Comparison of ENCODE assay signal across 16 cellular contexts in genomic region chr18:48917579-48918101, GRCh38. TPM values are rescaled to one million over a fixed set of nuclear protein-coding genes. Genes with fewer than 3 reads are reported as not detected.
A peak's percentile ranks its signal among the peaks of the same experiment; 100 is the strongest.
DNase-seq lines count a peak whose midpoint lies in the region; ATAC-seq and TF ChIP-seq lines count a peak whose summit lies in the region.
"Had no signal": no experiment of that assay in that cellular context is flagged by ENCODE, and none has a peak within 500 bp of the region (broad histone marks: within the 10 kb centered on the region; RNA-seq: fewer than 3 reads in every experiment).

No MANE protein-coding gene starts in this region.

- CTCF ChIA-PET in SK-N-SH (lab: Yijun Ruan, JAX), result interaction anchor here (0.6 to 2.1 kb wide), 3 partner anchors 14 to 203 kb away, joined by 3 to 4 read pairs (median 3); no protein-coding TSS in a partner anchor

- H3K36me3 ChIP-seq in SK-N-SH (replicated peaks in 1 of 2; ENCODE audit: control insufficient read depth in 1 of 2, insufficient read depth in 2 of 2, low read length in 1 of 2) (peaks cover 26% of the 10 kb centered on the region in 2 experiments), trophoblast cell (ENCODE audit: control insufficient read depth in 1 of 2, insufficient read depth in 2 of 2, low read length in 2 of 2) (peaks cover 29 to 33% of the 10 kb centered on the region in 2 experiments)

- H3K79me1 ChIP-seq in trophoblast cell (ENCODE audit: low read length), result peaks cover 6% of the 10 kb centered on the region

- peaks cover 63% of the 10 kb centered on the region for H3F3A ChIP-seq in SK-N-SH (replicated peaks; ENCODE audit: insufficient read depth)

- H3K27me3 ChIP-seq in SK-N-SH (ENCODE audit: insufficient read depth) (no peaks in the 10 kb centered on the region), trophoblast cell (ENCODE audit: insufficient read depth, low read length) (no peaks in the 10 kb centered on the region)
- H3K27me3 ChIP-seq: esophagus squamous epithelium, thyroid gland had no signal

- H2AFZ ChIP-seq in SK-N-SH (ENCODE audit: low read depth), result no peak overlapping the region
- no peak overlapping the region for H2AFZ ChIP-seq in trophoblast cell (ENCODE audit: insufficient read depth, low read length, poor library complexity)
- H2AFZ ChIP-seq: parathyroid adenoma had no signal

- peak overlapping the region in 1 of 2 experiments; percentile 23; a peak in 1 of 4 replicates for H3K27ac ChIP-seq in SK-N-SH (ENCODE audit: low read depth in 2 of 2, low read length in 1 of 2)
- no peak overlapping the region for H3K27ac ChIP-seq in trophoblast cell (ENCODE audit: low read depth, low read length)
- H3K27ac ChIP-seq: esophagus squamous epithelium, parathyroid adenoma, thyroid gland had no signal

- H3K36me3 Mint-ChIP-seq in dendritic cell treated with granulocyte-macrophage colony-stimulating factor and Interleukin-4, amounts not matched to agents 40 ng/mL and 50 ng/mL, for 4 days (ENCODE audit: low read depth), result peaks cover 32% of the 10 kb centered on the region

- H4K8ac ChIP-seq in trophoblast cell (ENCODE audit: low read depth, low read length), result no peak overlapping the region

- H3K9me3 Mint-ChIP-seq in dendritic cell treated with granulocyte-macrophage colony-stimulating factor and Interleukin-4, amounts not matched to agents 40 ng/mL and 50 ng/mL, for 4 days, result no peaks in the 10 kb centered on the region

- peak overlapping the region; percentile 59 for H3K18ac ChIP-seq in trophoblast cell (ENCODE audit: low read length)

- peaks cover 36% of the 10 kb centered on the region for H4K20me1 ChIP-seq in SK-N-SH (ENCODE audit: insufficient read depth)

- peak overlapping the region; percentile 80 for H2AK5ac ChIP-seq in trophoblast cell (ENCODE audit: low read length)

- peaks cover 89% of the 10 kb centered on the region for H3K4me1 Mint-ChIP-seq in dendritic cell treated with granulocyte-macrophage colony-stimulating factor and Interleukin-4, amounts not matched to agents 40 ng/mL and 50 ng/mL, for 4 days (ENCODE audit: low read depth)

- peaks cover 19 to 25% of the 10 kb centered on the region in 2 experiments; a peak in 3 of 4 replicates for H3K4me1 ChIP-seq in SK-N-SH (ENCODE audit: control insufficient read depth in 1 of 2, insufficient read depth in 2 of 2, low read depth in 1 of 2, low read length in 1 of 2)
- H3K4me1 ChIP-seq in trophoblast cell (ENCODE audit: control insufficient read depth in 1 of 2, insufficient read depth in 2 of 2, low read length in 2 of 2), result peaks cover 10 to 21% of the 10 kb centered on the region in 2 experiments

- 95% methylated on average over 11 of the region's 14 CpGs for WGBS in SK-N-SH (ENCODE audit: low lambda C conversion rate)
- no CpG with 5 or more reads among the region's 14 CpGs for WGBS in trophoblast cell (ENCODE audit: extremely low coverage, insufficient coverage, insufficient read length)

- peaks cover 48% of the 10 kb centered on the region for H3K79me2 ChIP-seq in SK-N-SH (ENCODE audit: insufficient read depth)
- no peaks in the 10 kb centered on the region for H3K79me2 ChIP-seq in trophoblast cell (ENCODE audit: control insufficient read depth, insufficient read depth, low read length, poor library complexity)
- H3K79me2 ChIP-seq: parathyroid adenoma had no signal

- H3K4me2 ChIP-seq in SK-N-SH, result no peak overlapping the region
- no peak overlapping the region for H3K4me2 ChIP-seq in trophoblast cell (ENCODE audit: low read length)

- TF ChIP-seq POLR2A in NB4 (IDR thresholded peaks at IDR 0.05; ENCODE audit: extremely low read depth, insufficient read length), result no peak

- H3K27me3 Mint-ChIP-seq in dendritic cell treated with granulocyte-macrophage colony-stimulating factor and Interleukin-4, amounts not matched to agents 40 ng/mL and 50 ng/mL, for 4 days, result peaks cover 4% of the 10 kb centered on the region

- H3K27ac Mint-ChIP-seq in dendritic cell treated with granulocyte-macrophage colony-stimulating factor and Interleukin-4, amounts not matched to agents 40 ng/mL and 50 ng/mL, for 4 days, result peak overlapping the region; percentile 79

- H3K9ac ChIP-seq in SK-N-SH, result no peak overlapping the region
- no peak overlapping the region for H3K9ac ChIP-seq in trophoblast cell (ENCODE audit: low read length)
- H3K9ac ChIP-seq: parathyroid adenoma had no signal

- no peak overlapping the region for H2BK12ac ChIP-seq in trophoblast cell (ENCODE audit: low read length)

- no peak overlapping the region for H3K4me3 ChIP-seq in SK-N-SH (ENCODE audit: low read depth in 2 of 2, low read length in 1 of 2)
- no peak overlapping the region for H3K4me3 ChIP-seq in NB4 (ENCODE audit: low read depth, low read length)
- no peak overlapping the region for H3K4me3 ChIP-seq in trophoblast cell (ENCODE audit: low read depth, low read length)
- H3K4me3 ChIP-seq: esophagus squamous epithelium, thyroid gland had no signal

- POLR2A ChIA-PET in SK-N-SH (lab: Yijun Ruan, JAX), result no interaction called here

- DNase-seq in SK-N-SH, result no peak
- DNase-seq in NB4 (ENCODE audit: low read depth), result peak; percentile 44
- no peak for DNase-seq in trophoblast cell
- DNase-seq in NCI-H1417 treated with DMSO at 0.1 percent for 48 hours (lab: John Stamatoyannopoulos, UW), result no peak
- no peak for DNase-seq in effector CD8-positive, alpha-beta T cell (lab: John Stamatoyannopoulos, UW)
- DNase-seq: activated CD8-positive, alpha-beta memory T cell treated with anti-CD3 and anti-CD28 coated beads for 24 hours; activated naive CD4-positive, alpha-beta T cell treated with anti-CD3 and anti-CD28 coated beads, Interleukin-2, amount 50 U/mL, for 16 hours; Calu3; esophagus squamous epithelium; NCI-H1048; NCI-H446; thyroid gland had no signal

- intact Hi-C loops in dendritic cell treated with granulocyte-macrophage colony-stimulating factor and Interleukin-4, amounts not matched to agents 40 ng/mL and 50 ng/mL, for 4 days (cut with micrococcal nuclease), result no loop called here

- H4K91ac ChIP-seq in trophoblast cell (ENCODE audit: low read depth, low read length), result peak overlapping the region; percentile 15

- TF ChIP-seq RAD21 in SK-N-SH (IDR thresholded peaks at IDR 0.05; ENCODE audit: low read length), result no peak

- H3K9me2 ChIP-seq in SK-N-SH, result no peaks in the 10 kb centered on the region

- TF ChIP-seq CTCF in SK-N-SH (IDR thresholded peaks at IDR 0.05) (no peak), NB4 (IDR thresholded peaks at IDR 0.05; ENCODE audit: low read depth, low read length) (no peak)

- no peaks in the 10 kb centered on the region for H3K9me3 ChIP-seq in SK-N-SH
- peaks cover 2% of the 10 kb centered on the region for H3K9me3 ChIP-seq in trophoblast cell (ENCODE audit: insufficient read depth, low read depth, low read length)
- H3K9me3 ChIP-seq: esophagus squamous epithelium, thyroid gland had no signal

- no peak overlapping the region for H2BK5ac ChIP-seq in trophoblast cell (ENCODE audit: low read depth, low read length, poor library complexity)

- no peak overlapping the region for H3K14ac ChIP-seq in trophoblast cell (ENCODE audit: low read length)

- H2BK120ac ChIP-seq in trophoblast cell (ENCODE audit: insufficient read depth, low read length, poor library complexity), result no peak overlapping the region

- no peak overlapping the region for H4K12ac ChIP-seq in trophoblast cell (ENCODE audit: low read depth, low read length)

- ATAC-seq in SK-N-SH treated with all-trans-retinoic acid at 6 μM for 48 hours (peak; percentile 9), HG03175 (IDR thresholded peaks at IDR 0.05; ENCODE audit: unreplicated experiment) (no peak)

- TF ChIP-seq EP300 in SK-N-SH (IDR thresholded peaks at IDR 0.05; ENCODE audit: borderline replicate concordance in 1 of 2, low read depth in 1 of 2, low read length in 1 of 2), result no peak

- H3K4ac ChIP-seq in trophoblast cell (ENCODE audit: low read depth, low read length), result no peak overlapping the region

- H3K23ac ChIP-seq in trophoblast cell (ENCODE audit: low read length), result no peak overlapping the region

- H3K4me3 Mint-ChIP-seq in dendritic cell treated with granulocyte-macrophage colony-stimulating factor and Interleukin-4, amounts not matched to agents 40 ng/mL and 50 ng/mL, for 4 days, result peak overlapping the region; percentile 42

TF ChIP-seq in SK-N-SH treated with all-trans-retinoic acid at 6 μM for 48 hours, 23 proteins besides CTCF, POLR2A, EP300 and RAD21 (continues in another document):
- TF ChIP-seq ZC3H10 (CRISPR knock-in tag; IDR thresholded peaks at IDR 0.05) (no peak), ESRRG (CRISPR knock-in tag; IDR thresholded peaks at IDR 0.05) (no peak)

TF ChIP-seq in SK-N-SH, 30 proteins besides CTCF, POLR2A, EP300 and RAD21 (continues in another document):
- TF ChIP-seq NRF1 (IDR thresholded peaks at IDR 0.05; ENCODE audit: low read depth, low read length), result no peak
- TF ChIP-seq CHD2 (IDR thresholded peaks at IDR 0.05; ENCODE audit: low read length, partially characterized antibody), result no peak
- TF ChIP-seq MXI1 (IDR thresholded peaks at IDR 0.05; ENCODE audit: low read depth, low read length), result no peak
- no peak for TF ChIP-seq ELF1 (IDR thresholded peaks at IDR 0.05)
- TF ChIP-seq IRF3 (IDR thresholded peaks at IDR 0.05; ENCODE audit: low read depth, low read length), result no peak
- no peak for TF ChIP-seq RXRA (IDR thresholded peaks at IDR 0.05; ENCODE audit: borderline replicate concordance, low read depth)
- no peak for TF ChIP-seq FOXJ3 (CRISPR knock-in tag; IDR thresholded peaks at IDR 0.05)
- TF ChIP-seq PBX3 (IDR thresholded peaks at IDR 0.05), result no peak
- TF ChIP-seq NFIC (IDR thresholded peaks at IDR 0.05; ENCODE audit: borderline replicate concordance), result no peak
- no peak for TF ChIP-seq JUND (IDR thresholded peaks at IDR 0.05)

RNA-seq across cellular contexts. Expression of gene SMAD7, which starts 33.1 kb away (rescaled TPM):
- 19.1 and 20.0 TPM in 2 replicates for polyA plus RNA-seq in SK-N-SH (2012; rRNA removed)
- 11.3 and 14.5 TPM in 2 replicates for polyA plus RNA-seq in SK-N-SH (2012; cell fraction: cytosol; rRNA removed)
- polyA plus RNA-seq in SK-N-SH (2012; cell fraction: nucleus; rRNA removed), result 15.2 and 26.8 TPM in 2 replicates
- polyA plus RNA-seq in trophoblast cell (2013), result 108 and 116 TPM in 2 replicates
